9 cellular contexts compared by ENCODE assay signal in genomic region chr4:25312496-25313193, GRCh38. TPM values are rescaled to one million over a fixed set of nuclear protein-coding genes. Genes with fewer than 3 reads are reported as not detected.
DNase-seq lines count a peak whose midpoint lies in the region; ATAC-seq, FAIRE-seq and TF ChIP-seq lines count a peak whose summit lies in the region.
"Had no signal": no experiment of that assay in that cellular context is flagged by ENCODE, and none has a peak within 500 bp of the region (broad histone marks: within the 10 kb centered on the region; RNA-seq: fewer than 3 reads in every experiment).

ZCCHC4 (plus strand) TSS chr4:25312774; CDS start chr4:25312810, 36 bp downstream.

- H3K27me3 ChIP-seq in bronchial epithelial cell (ENCODE audit: control insufficient read depth, insufficient read depth, low read length): no peaks in the 10 kb centered on the region

- peak within 1 kb of the TSS; percentile 83 for H3K4me3 ChIP-seq in bronchial epithelial cell (ENCODE audit: low read depth, low read length)

- H3K27ac Mint-ChIP-seq in immature natural killer cell: peak within 1 kb of the TSS; percentile 81 to 98 (median 95)

- H3K9me3 Mint-ChIP-seq in immature natural killer cell: no peaks in the 10 kb centered on the region

- H3K36me3 ChIP-seq in bronchial epithelial cell (ENCODE audit: control insufficient read depth, insufficient read depth, low read length): no peaks in the 10 kb centered on the region

- TF ChIP-seq CTCF in VCaP (conservative IDR thresholded peaks at IDR 0.05): peak; percentile 99
- TF ChIP-seq CTCF in bronchial epithelial cell (IDR thresholded peaks at IDR 0.05; ENCODE audit: insufficient read depth, low read length, severe bottlenecking): peak; percentile 100

- peak; percentile 90 for DNase-seq in AG08396 (ENCODE audit: low spot score)
- peak; percentile 74 for DNase-seq in NCI-H2196 treated with DMSO at 0.1 percent for 48 hours (lab: John Stamatoyannopoulos, UW; ENCODE audit: unreplicated experiment)
- DNase-seq in bronchial epithelial cell (ENCODE audit: low read depth): peak; percentile 72
- peak; percentile 90 to 93 (median 92) for DNase-seq in immature natural killer cell
- DNase-seq in stimulated activated CD4-positive, alpha-beta T cell treated with anti-CD3 and anti-CD28 coated beads, Interleukin-12 subunit alpha, Interleukin-12 subunit beta, amount 100 ng/mL, for 24 hours (ENCODE audit: low read depth in 2 of 2): peak; percentile 79 to 80

- peaks cover 2 to 5% (median 3%) of the 10 kb centered on the region in 3 donors for H3K27me3 Mint-ChIP-seq in immature natural killer cell (ENCODE audit: low read depth in 3 of 3)

- peak within 1 kb of the TSS; percentile 98 to 100 (median 99) for H3K4me3 Mint-ChIP-seq in immature natural killer cell

- H3K4me1 Mint-ChIP-seq in immature natural killer cell: peaks cover 19 to 23% of the 10 kb centered on the region in 2 donors

- H3K27ac ChIP-seq in VCaP: peak within 1 kb of the TSS; percentile 73

- FAIRE-seq in bronchial epithelial cell (lab: Jason Lieb, UNC): no peak
- FAIRE-seq: endometrium had no signal

- peaks cover 0 to 11% (median under 1%) of the 10 kb centered on the region in 3 donors for H3K36me3 Mint-ChIP-seq in immature natural killer cell

- ATAC-seq in GM18873 (IDR thresholded peaks at IDR 0.05; ENCODE audit: low FRiP score, unreplicated experiment) (peak; percentile 68), HG03139 (IDR thresholded peaks at IDR 0.05; ENCODE audit: unreplicated experiment) (peak; percentile 83)

RNA-seq across cellular contexts. Expression of gene ZCCHC4, which starts in this region (rescaled TPM):
- 8.1 and 12.4 TPM in 2 replicates for total RNA-seq in bronchial epithelial cell
- 1 to 10 TPM; 3.8 to 9.2 (median 4.6) TPM for polyA plus RNA-seq in immature natural killer cell

Comparison
In these comparisons a context has a peak if more than half of its experiments do, and no peak if none do; other contexts are left out.
1. Peak in every context shown above with its lines: DNase-seq, ATAC-seq, H3K4me3 ChIP-seq and H3K27ac ChIP-seq.